ENCODE assay signal across 1 cellular context in the genomic region with DNA sequence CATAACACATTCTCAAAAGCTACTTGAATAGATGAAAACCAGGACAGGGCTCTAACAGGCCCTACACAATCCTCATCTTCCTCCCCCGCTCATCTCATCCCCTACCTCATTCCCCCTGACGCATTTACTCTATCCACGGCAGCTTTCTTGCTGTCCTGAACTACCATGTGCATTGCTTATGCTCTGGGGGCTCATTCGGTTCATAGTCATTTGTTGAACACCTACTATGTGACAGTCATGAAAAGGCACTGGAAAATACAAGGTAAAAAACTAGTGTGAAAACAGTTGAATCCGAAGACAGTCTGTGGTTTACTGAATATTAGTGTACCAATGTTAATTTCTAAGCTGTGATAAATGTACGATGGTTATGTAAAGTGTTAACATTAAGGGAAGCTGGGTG.
TF ChIP-seq lines count a peak whose summit lies in the region.

No MANE protein-coding gene starts in this region.

TF ChIP-seq in HepG2, 621 proteins besides CTCF, POLR2A, EP300 and RAD21:
- no peak for TF ChIP-seq ISL2 (CRISPR knock-in tag; IDR thresholded peaks at IDR 0.05)
- TF ChIP-seq ZNF224 (CRISPR knock-in tag; IDR thresholded peaks at IDR 0.05) = no peak
- TF ChIP-seq MTF2 (CRISPR knock-in tag; IDR thresholded peaks at IDR 0.05; ENCODE audit: borderline replicate concordance) = 0 out of 2 replicates have a peak, but pooled peaks have one; percentile 8
- no peak for TF ChIP-seq KDM4B (CRISPR knock-in tag; IDR thresholded peaks at IDR 0.05)
- TF ChIP-seq ZNF362 (CRISPR knock-in tag; IDR thresholded peaks at IDR 0.05; ENCODE audit: borderline replicate concordance) = no peak
- TF ChIP-seq ZNF343 (CRISPR knock-in tag; IDR thresholded peaks at IDR 0.05) = no peak
- TF ChIP-seq U2AF1 (optimal IDR thresholded peaks at IDR 0.05; ENCODE audit: low read depth, low read length) = no peak
- 0 out of 2 replicates have a peak, but pooled peaks have one; percentile 15 for TF ChIP-seq ZNF414 (CRISPR knock-in tag; IDR thresholded peaks at IDR 0.05)
- peak; percentile 92 for TF ChIP-seq ZKSCAN1 (IDR thresholded peaks at IDR 0.05; ENCODE audit: low read length)
- TF ChIP-seq ZNF776 (CRISPR knock-in tag; IDR thresholded peaks at IDR 0.05) = no peak
- 0 out of 2 replicates have a peak, but pooled peaks have one; percentile 6 for TF ChIP-seq ZSCAN21 (CRISPR knock-in tag; IDR thresholded peaks at IDR 0.05; ENCODE audit: borderline replicate concordance)
- no peak for TF ChIP-seq NAIF1 (CRISPR knock-in tag; IDR thresholded peaks at IDR 0.05; ENCODE audit: borderline replicate concordance)
- TF ChIP-seq SNAPC4 (CRISPR knock-in tag; IDR thresholded peaks at IDR 0.05) = peak; percentile 2; the same call in 1 of the 2 replicates
- no peak for TF ChIP-seq HDAC1 (CRISPR knock-in tag; IDR thresholded peaks at IDR 0.05)
